ENCODE assay signal across 9 cellular contexts in genomic region chr10:63515002-63515763, GRCh38. TPM values are rescaled to one million over a fixed set of nuclear protein-coding genes. Genes with fewer than 3 reads are reported as not detected.
A peak's percentile ranks its signal among the peaks of the same experiment; 100 is the strongest.
DNase-seq lines count a peak whose midpoint lies in the region; FAIRE-seq and TF ChIP-seq lines count a peak whose summit lies in the region.
"Had no signal": no experiment of that assay in that cellular context is flagged by ENCODE, and none has a peak within 500 bp of the region (broad histone marks: within the 10 kb centered on the region; RNA-seq: fewer than 3 reads in every experiment).

No MANE protein-coding gene starts in this region.

- DNase-seq in A673 (ENCODE audit: low spot score) (peak; percentile 43), H54 (ENCODE audit: insufficient read length, low spot score) (no peak), cardiac muscle cell (ENCODE audit: low read depth in 1 of 2, low spot score in 1 of 2) (peak; percentile 12 to 76), thyroid gland (no peak), caudate nucleus (lab: John Stamatoyannopoulos, UW) (no peak), inferior parietal cortex (ENCODE audit: extremely low spot score) (no peak), WERI-Rb-1 (no peak)

- TF ChIP-seq POLR2A in H54 (IDR thresholded peaks at IDR 0.05; ENCODE audit: low read depth, low read length) (no peak), thyroid gland (IDR thresholded peaks at IDR 0.05) (no peak)

- POLR2A ChIA-PET in A673 (lab: Charles Lee; ENCODE audit: low non-redundant PET), result interaction anchor here (1.0 kb wide), 1 partner anchor 23 kb away, joined by 3 read pairs; no protein-coding TSS in a partner anchor

- no peaks in the 10 kb centered on the region for H3K27me3 ChIP-seq in A673 (replicated peaks; ENCODE audit: insufficient read depth, low read depth, low read length, poor library complexity)
- no peaks in the 10 kb centered on the region for H3K27me3 ChIP-seq in cardiac muscle cell
- H3K27me3 ChIP-seq in thyroid gland, result no peaks in the 10 kb centered on the region
- no peaks in the 10 kb centered on the region for H3K27me3 ChIP-seq in WERI-Rb-1 (ENCODE audit: insufficient read depth, low read depth, severe bottlenecking)

- BruUV-seq in A673 (replicated peaks; lab: Mats Ljungman, UMichigan), result no TSS peak

- H3K9me3 ChIP-seq in A673 (ENCODE audit: low read depth, low read length, poor library complexity, severe bottlenecking) (peaks cover 9% of the 10 kb centered on the region), cardiac muscle cell (ENCODE audit: low read depth) (no peaks in the 10 kb centered on the region), thyroid gland (no peaks in the 10 kb centered on the region), WERI-Rb-1 (ENCODE audit: severe bottlenecking) (no peaks in the 10 kb centered on the region)

- intact Hi-C loops in A673 (cut with micrococcal nuclease; ENCODE audit: unreplicated experiment) (no loop called here), thyroid gland (cut with DNase I) (loop anchor here (10.0 kb wide), 1 partner anchor 50 kb away; the partner anchor contains the start of gene JMJD1C)

- TF ChIP-seq CTCF in A673 (conservative IDR thresholded peaks at IDR 0.05; ENCODE audit: low read depth, low read length) (no peak), WI38 (IDR thresholded peaks at IDR 0.05; ENCODE audit: low read depth, low read length) (no peak), cardiac muscle cell (IDR thresholded peaks at IDR 0.05; ENCODE audit: low read depth, low read length) (no peak), thyroid gland (IDR thresholded peaks at IDR 0.05) (no peak), WERI-Rb-1 (IDR thresholded peaks at IDR 0.05; ENCODE audit: low read depth, low read length) (no peak)

- H3K4me3 ChIP-seq in A673 (ENCODE audit: low read depth, low read length, poor library complexity, severe bottlenecking) (no peak overlapping the region), WI38 (ENCODE audit: low read depth, low read length) (peak overlapping the region; percentile 34), cardiac muscle cell (no peak overlapping the region), thyroid gland (replicated peaks in 1 of 3) (no peak overlapping the region), WERI-Rb-1 (ENCODE audit: low read depth, low read length) (no peak overlapping the region)

- CTCF ChIA-PET in A673 (lab: Charles Lee), result interaction anchor here (0.6 kb wide), 2 partner anchors 91 to 1508 kb away, joined by 3 read pairs; no protein-coding TSS in a partner anchor

- H3K4me1 ChIP-seq in A673 (ENCODE audit: insufficient read depth, low read length, poor library complexity, severe bottlenecking) (peaks cover 40% of the 10 kb centered on the region), cardiac muscle cell (ENCODE audit: low read depth) (peaks cover 28% of the 10 kb centered on the region), thyroid gland (peaks cover 3 to 8% of the 10 kb centered on the region in 2 donors)

- peak; percentile 99 for FAIRE-seq in H54 (lab: Jason Lieb, UNC)
- FAIRE-seq: GM18507 had no signal

- H3K36me3 ChIP-seq in A673 (ENCODE audit: insufficient read depth, low read length, poor library complexity, severe bottlenecking) (no peaks in the 10 kb centered on the region), cardiac muscle cell (no peaks in the 10 kb centered on the region), thyroid gland (no peaks in the 10 kb centered on the region), WERI-Rb-1 (peaks cover 3% of the 10 kb centered on the region)

- 53 to 59% methylated on average over 5 of the region's 5 CpGs for WGBS in thyroid gland, 2 donors

- H3K27ac ChIP-seq in A673 (ENCODE audit: low read depth, low read length, poor library complexity, severe bottlenecking), result peak overlapping the region; percentile 39
- H3K27ac ChIP-seq in cardiac muscle cell, result peak overlapping the region; percentile 80
- H3K27ac ChIP-seq in thyroid gland, result peak overlapping the region; percentile 34 to 75 (median 69)
- no peak overlapping the region for H3K27ac ChIP-seq in caudate nucleus (ENCODE audit: low read depth, low read length)
- H3K27ac ChIP-seq in WERI-Rb-1, result no peak overlapping the region

RNA-seq across cellular contexts. Expression of gene REEP3, which starts 6.0 kb away (rescaled TPM):
- total RNA-seq in A673 (2021), result 39.6 and 51.4 TPM in 2 replicates
- total RNA-seq in cardiac muscle cell, result 39.4 and 49.2 TPM in 2 replicates
- polyA plus RNA-seq in cardiac muscle cell, result 44.2 and 54.0 TPM in 2 replicates
- 10 to 100 TPM; 63.4 to 79.6 (median 73.1) TPM for total RNA-seq in thyroid gland

RNA-seq across cellular contexts. Expression of gene JMJD1C, which starts 49.4 kb away (rescaled TPM):
- 68.2 and 71.4 TPM in 2 replicates for total RNA-seq in A673 (2021)
- total RNA-seq in cardiac muscle cell, result 72.3 and 144 TPM in 2 replicates
- polyA plus RNA-seq in cardiac muscle cell, result 59.1 and 82.4 TPM in 2 replicates
- total RNA-seq in thyroid gland, result 100 to 1,000 TPM; 120 to 168 (median 136) TPM

Comparison
In these comparisons a context has a peak if more than half of its experiments do, and no peak if none do; other contexts are left out.
1. DNase-seq: peak in A673 (single experiment) and cardiac muscle cell (2 of 2); none in H54 (single experiment), thyroid gland (0 of 2), caudate nucleus (0 of 61), inferior parietal cortex (single experiment) and WERI-Rb-1 (single experiment).
2. H3K27ac ChIP-seq: peak in A673 (single experiment), cardiac muscle cell (single experiment) and thyroid gland (3 of 3); none in caudate nucleus (single experiment) and WERI-Rb-1 (single experiment).